8 cellular contexts compared by ENCODE assay signal in the genomic region with DNA sequence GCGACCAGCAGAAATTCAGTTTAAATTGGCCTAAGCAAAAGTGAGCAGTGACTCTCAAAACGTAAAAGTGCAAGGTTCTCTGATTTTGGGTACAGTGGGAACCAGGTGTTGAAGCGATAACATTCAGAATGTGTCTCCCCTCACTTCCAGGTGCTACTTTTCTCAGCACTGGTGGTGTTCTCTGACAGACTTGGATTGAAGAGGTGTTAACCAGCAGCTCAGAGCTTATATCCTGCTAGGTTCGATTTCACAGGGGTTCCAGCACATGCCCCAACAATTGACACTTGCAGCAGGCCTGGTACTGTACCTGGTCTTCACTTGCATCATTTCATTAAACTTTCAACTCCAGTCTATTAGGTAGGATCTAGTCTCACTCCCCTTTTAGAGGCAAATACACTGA.
"Had no signal": no experiment of that assay in that cellular context is flagged by ENCODE, and none has a peak within 500 bp of the region (broad histone marks: within the 10 kb centered on the region; RNA-seq: fewer than 3 reads in every experiment).

No MANE protein-coding gene starts in this region.

- H3K27ac Mint-ChIP-seq: HFFc6 had no signal

- H3K9me3 ChIP-seq: HAP-1 had no signal

- H3K4me3 ChIP-seq: HAP-1, K562 had no signal

- H3K36me3 ChIP-seq: HAP-1 had no signal

- H3K4me3 Mint-ChIP-seq: HFFc6 had no signal

- DNase-seq: GOT3, H7, HFFc6, IMR-90, KG1 had no signal

- ATAC-seq: HCT116, K562 had no signal

- H3K4me1 ChIP-seq: HAP-1 had no signal
